27 cellular contexts compared by ENCODE assay signal in genomic region chr5:3024126-3024525, GRCh38.
"Had no signal": no experiment of that assay in that cellular context is flagged by ENCODE, and none has a peak within 500 bp of the region (broad histone marks: within the 10 kb centered on the region; RNA-seq: fewer than 3 reads in every experiment).

No MANE protein-coding gene starts in this region.

- H3K27me3 ChIP-seq: adrenal gland, body of pancreas, breast epithelium, cardiac muscle cell, colonic mucosa had no signal

- DNase-seq: activated CD4-positive, alpha-beta memory T cell treated with anti-CD3 and anti-CD28 coated beads, Interleukin-2, amount 10 ng/mL, durations not matched to agents 7 days and 5 days; activated CD4-positive, alpha-beta T cell treated with anti-CD3 and anti-CD28 coated beads for 1 hour; activated CD4-positive, alpha-beta T cell treated with anti-CD3 and anti-CD28 coated beads for 4 hours; activated CD4-positive, alpha-beta T cell treated with anti-CD3 and anti-CD28 coated beads, Interleukin-2, amount 10 ng/mL, durations not matched to agents 7 days and 5 days; activated CD4-positive, alpha-beta T cell treated with anti-CD3 and anti-CD28 coated beads, Interleukin-2, amount 50 U/mL, for 4 hours; activated CD8-positive, alpha-beta memory T cell treated with anti-CD3 and anti-CD28 coated beads, Interleukin-2, amount 50 U/mL, for 48 hours; activated naive CD4-positive, alpha-beta T cell treated with anti-CD3 and anti-CD28 coated beads for 36 hours; activated naive CD8-positive, alpha-beta T cell treated with anti-CD3 and anti-CD28 coated beads for 36 hours; activated naive CD8-positive, alpha-beta T cell treated with anti-CD3 and anti-CD28 coated beads, Interleukin-2, amount 50 U/mL, for 24 hours; activated T-cell treated with anti-CD3 and anti-CD28 coated beads for 4 hours; activated T-cell treated with anti-CD3 and anti-CD28 coated beads, Interleukin-2, amount 50 U/mL, for 24 hours; activated T-cell treated with anti-CD3 and anti-CD28 coated beads, Interleukin-2, amount 50 U/mL, for 72 hours; amygdala; aorta; body of pancreas; central memory CD4-positive, alpha-beta T cell; cerebellar nuclear complex; colonic mucosa; effector memory CD4-positive, alpha-beta T cell; endodermal cell; foreskin fibroblast; T-helper 2 cell had no signal

- ATAC-seq: activated naive CD8-positive, alpha-beta T cell treated with anti-CD3 and anti-CD28 coated beads, Interleukin-2, amount 50 U/mL, for 24 hours; activated T-cell treated with anti-CD3 and anti-CD28 coated beads, Interleukin-2, amount 50 U/mL, for 72 hours; body of pancreas; esophagus mucosa; WTC11 had no signal

- H3K27ac ChIP-seq: adrenal gland, body of pancreas, breast epithelium, cardiac muscle cell, colonic mucosa had no signal

- H3K4me1 ChIP-seq: adrenal gland, body of pancreas, breast epithelium, colonic mucosa had no signal

- H3K4me3 ChIP-seq: adrenal gland, body of pancreas, breast epithelium, cardiac muscle cell, colonic mucosa had no signal

- H3K36me3 ChIP-seq: adrenal gland, breast epithelium, cardiac muscle cell, colonic mucosa had no signal

- H3K9me3 ChIP-seq: adrenal gland, body of pancreas, breast epithelium, colonic mucosa had no signal
